29 cellular contexts compared by ENCODE assay signal in genomic region chr6:164068533-164068932, GRCh38.
"Had no signal": no experiment of that assay in that cellular context is flagged by ENCODE, and none has a peak within 500 bp of the region (broad histone marks: within the 10 kb centered on the region; RNA-seq: fewer than 3 reads in every experiment).

No MANE protein-coding gene starts in this region.

- H3K9me3 ChIP-seq: adrenal gland, MG63, Peyer's patch had no signal

- H3K4me3 ChIP-seq: adrenal gland, MG63, Peyer's patch, SK-N-MC had no signal

- H3K36me3 ChIP-seq: adrenal gland, MG63, Peyer's patch had no signal

- H3K9ac ChIP-seq: KMS-11 had no signal

- H3K27me3 ChIP-seq: adrenal gland, MG63, Peyer's patch had no signal

- ATAC-seq: activated T-helper 17 cell treated with anti-CD3 and anti-CD28 coated beads, Interleukin-2, amount 50 U/mL, for 72 hours; HepG2; T-cell had no signal

- H3K4me1 ChIP-seq: adrenal gland, Peyer's patch had no signal

- H3K27ac ChIP-seq: adrenal gland, KMS-11, Peyer's patch, SK-N-MC had no signal

- DNase-seq: activated B cell treated with CpG ODN at 0.5 μM for 24 hours; activated CD4-positive, alpha-beta memory T cell treated with anti-CD3 and anti-CD28 coated beads for 36 hours; activated CD4-positive, alpha-beta T cell treated with anti-CD3 and anti-CD28 coated beads, Interleukin-2, amount 10 ng/mL, durations not matched to agents 7 days and 5 days; activated gamma-delta T cell; activated naive CD4-positive, alpha-beta T cell treated with anti-CD3 and anti-CD28 coated beads, Interleukin-2, amount 10 ng/mL, durations not matched to agents 7 days and 5 days; activated naive CD8-positive, alpha-beta T cell treated with anti-CD3 and anti-CD28 coated beads for 36 hours; activated T-cell treated with anti-CD3 and anti-CD28 coated beads for 4 hours; activated T-cell treated with anti-CD3 and anti-CD28 coated beads, Interleukin-2, amount 50 U/mL, for 48 hours; adrenal gland; MG63; MV-4-11; NCI-H1092 treated with DMSO at 0.1 percent for 48 hours; NCI-H1436; NCI-H1694 treated with DMSO at 0.1 percent for 48 hours; NCI-H2029 treated with DMSO at 0.1 percent for 48 hours; NCI-H345; NCI-H510A; NCI-H526 treated with DMSO at 0.1 percent for 48 hours; NCI-H82; NK-92 treated with Interleukin-12 subunit alpha and Interleukin-12 subunit beta, amount 100 ng/mL, for 24 hours; Peyer's patch; SIG-M5; T-cell; T-helper 2 cell; T1000 had no signal
